Comparison of ENCODE assay signal across 8 cellular contexts in genomic region chr7:137898839-137899681, GRCh38. TPM values are rescaled to one million over a fixed set of nuclear protein-coding genes. Genes with fewer than 3 reads are reported as not detected.
DNase-seq lines count a peak whose midpoint lies in the region; ATAC-seq, FAIRE-seq and TF ChIP-seq lines count a peak whose summit lies in the region.

No MANE protein-coding gene starts in this region.

- peak; percentile 99 for TF ChIP-seq CTCF in BJ (IDR thresholded peaks at IDR 0.05; ENCODE audit: insufficient read depth, low read depth, low read length)
- peak; percentile 72 for TF ChIP-seq CTCF in lung (IDR thresholded peaks at IDR 0.05; ENCODE audit: control extremely low read depth, extremely low read depth)

- CTCF ChIA-PET in BJ (lab: Yijun Ruan, JAX): interaction anchor here (0.5 to 14.8 kb wide), 13 partner anchors 8 to 295 kb away, joined by 3 to 371 read pairs (median 4); partner anchors contain the start of gene CREB3L2

- H3K9me3 ChIP-seq in lung (ENCODE audit: control insufficient read depth in 2 of 2, insufficient read depth in 1 of 2, low read length in 1 of 2): no peaks in the 10 kb centered on the region

- POLR2A ChIA-PET in BJ (lab: Charles Lee): interaction anchor here (0.6 kb wide), 1 partner anchor 59 kb away, joined by 3 read pairs; no protein-coding TSS in a partner anchor

- H3K4me1 ChIP-seq in lung (ENCODE audit: control insufficient read depth in 2 of 2, insufficient read depth in 2 of 2, low read length in 2 of 2): peaks cover 1 to 3% of the 10 kb centered on the region in 2 donors

- FAIRE-seq in GM19239 (lab: Jason Lieb, UNC): peak; percentile 82

- DNase-seq in BJ (ENCODE audit: low read depth): no peak
- peak; percentile 48 for DNase-seq in GM19239 (ENCODE audit: insufficient read length, low spot score)
- DNase-seq in NCI-H748 (lab: John Stamatoyannopoulos, UW; ENCODE audit: unreplicated experiment): peak; percentile 80
- peak; percentile 69 to 73 for DNase-seq in activated CD4-positive, alpha-beta T cell treated with anti-CD3 and anti-CD28 coated beads, Interleukin-2, amount 50 U/mL, for 4 hours
- peak; percentile 88 for DNase-seq in dermis blood vessel endothelial cell
- peak; percentile 72 for DNase-seq in lung (ENCODE audit: low spot score)
- peak; percentile 65 to 73 (median 67) for DNase-seq in stimulated activated CD4-positive, alpha-beta T cell treated with anti-CD3 and anti-CD28 coated beads, TNF-alpha, amount 100 ng/mL, for 48 hours (ENCODE audit: low read depth in 3 of 3)

- H3K27ac ChIP-seq in lung (ENCODE audit: low read depth in 1 of 2, low read length in 1 of 2): peak overlapping the region in 1 of 2 donors; percentile 26

- H3K36me3 ChIP-seq in BJ (ENCODE audit: control insufficient read depth, insufficient read depth, low read length): peaks cover 19% of the 10 kb centered on the region
- H3K36me3 ChIP-seq in lung (ENCODE audit: control insufficient read depth in 2 of 2, insufficient read depth in 2 of 2, low read length in 2 of 2): peaks cover 11 to 22% of the 10 kb centered on the region in 2 donors

- H3K27me3 ChIP-seq in BJ (ENCODE audit: control insufficient read depth, insufficient read depth, low read length) (no peaks in the 10 kb centered on the region), lung (ENCODE audit: control insufficient read depth, insufficient read depth) (no peaks in the 10 kb centered on the region)

- 6 to 14% methylated on average over 13 to 14 of the region's 14 CpGs for WGBS in lung, 2 donors

- ATAC-seq in HG03432 (IDR thresholded peaks at IDR 0.05; ENCODE audit: unreplicated experiment) (peak; percentile 76), lung (ENCODE audit: insufficient read depth, low FRiP score) (peak; percentile 85)

- H3K4me3 ChIP-seq in BJ (ENCODE audit: low read depth, low read length): no peak overlapping the region
- H3K4me3 ChIP-seq in lung: no peak overlapping the region

RNA-seq across cellular contexts. Expression of gene DGKI, which starts 52.3 kb away (rescaled TPM):
- polyA plus RNA-seq in BJ (2011; rRNA removed) (1.3 and 1.4 TPM in 2 replicates), lung (under 1 TPM; 0.03 to 0.14 TPM)
- 7.3 and 8.2 TPM in 2 replicates for polyA minus RNA-seq in BJ (2011; rRNA and poly(A)+ RNA removed)
- total RNA-seq in dermis blood vessel endothelial cell (2.7 and 3.9 TPM in 2 replicates), lung (1 to 10 TPM in 1 of 2 donors, under 1 TPM in 1; 0.52 to 1.5 TPM)
